In the genomic region with DNA sequence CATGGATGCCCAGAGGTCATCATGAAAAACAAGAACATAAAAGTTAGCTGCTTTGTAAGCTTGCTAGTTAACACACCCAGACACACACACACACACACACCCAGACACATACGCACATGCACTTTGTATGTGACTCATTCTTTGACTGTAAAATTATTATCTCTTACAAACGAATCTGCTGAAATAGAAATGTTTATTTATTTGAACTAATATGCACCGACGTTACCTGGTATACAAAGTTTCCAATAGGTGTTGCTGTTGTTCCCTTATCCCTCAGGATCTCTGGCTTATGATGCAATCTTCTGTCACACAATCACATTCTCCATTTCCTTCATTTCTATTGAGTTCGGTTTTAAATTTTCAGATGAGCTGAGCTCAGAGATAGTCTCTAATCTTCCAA, we compare ENCODE assay signal across 1 cellular context.
TF ChIP-seq lines count a peak whose summit lies in the region.

No MANE protein-coding gene starts in this region.

TF ChIP-seq in IMR-90, 13 proteins besides CTCF, POLR2A, EP300 and RAD21:
- TF ChIP-seq CHD1 (IDR thresholded peaks at IDR 0.05; ENCODE audit: low read depth, low read length) (no peak), CEBPB (IDR thresholded peaks at IDR 0.05; ENCODE audit: low read depth, low read length) (peak; percentile 81), FOS (IDR thresholded peaks at IDR 0.05; ENCODE audit: low read depth, low read length) (no peak), MAFK (IDR thresholded peaks at IDR 0.05; ENCODE audit: low read depth, low read length) (no peak), MAZ (IDR thresholded peaks at IDR 0.05; ENCODE audit: borderline replicate concordance, low read depth, low read length) (no peak), SMC3 (IDR thresholded peaks at IDR 0.05; ENCODE audit: low read depth, low read length) (no peak)
- TF ChIP-seq, protein P1, sequence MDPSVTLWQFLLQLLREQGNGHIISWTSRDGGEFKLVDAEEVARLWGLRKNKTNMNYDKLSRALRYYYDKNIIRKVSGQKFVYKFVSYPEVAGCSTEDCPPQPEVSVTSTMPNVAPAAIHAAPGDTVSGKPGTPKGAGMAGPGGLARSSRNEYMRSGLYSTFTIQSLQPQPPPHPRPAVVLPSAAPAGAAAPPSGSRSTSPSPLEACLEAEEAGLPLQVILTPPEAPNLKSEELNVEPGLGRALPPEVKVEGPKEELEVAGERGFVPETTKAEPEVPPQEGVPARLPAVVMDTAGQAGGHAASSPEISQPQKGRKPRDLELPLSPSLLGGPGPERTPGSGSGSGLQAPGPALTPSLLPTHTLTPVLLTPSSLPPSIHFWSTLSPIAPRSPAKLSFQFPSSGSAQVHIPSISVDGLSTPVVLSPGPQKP (IDR thresholded peaks at IDR 0.05; ENCODE audit: borderline replicate concordance, low read depth, low read length) = no peak
- TF ChIP-seq, protein P2, sequence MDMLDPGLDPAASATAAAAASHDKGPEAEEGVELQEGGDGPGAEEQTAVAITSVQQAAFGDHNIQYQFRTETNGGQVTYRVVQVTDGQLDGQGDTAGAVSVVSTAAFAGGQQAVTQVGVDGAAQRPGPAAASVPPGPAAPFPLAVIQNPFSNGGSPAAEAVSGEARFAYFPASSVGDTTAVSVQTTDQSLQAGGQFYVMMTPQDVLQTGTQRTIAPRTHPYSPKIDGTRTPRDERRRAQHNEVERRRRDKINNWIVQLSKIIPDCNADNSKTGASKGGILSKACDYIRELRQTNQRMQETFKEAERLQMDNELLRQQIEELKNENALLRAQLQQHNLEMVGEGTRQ (IDR thresholded peaks at IDR 0.05; ENCODE audit: low read depth, low read length) = no peak
TF ChIP-seq in IMR-90: peak in this region for 1.
